Comparison of ENCODE assay signal across 1 cellular context in genomic region chr7:90236890-90237289, GRCh38.
TF ChIP-seq lines count a peak whose summit lies in the region.

No MANE protein-coding gene starts in this region.

TF ChIP-seq in SK-N-SH, 30 proteins besides CTCF, POLR2A, EP300 and RAD21 (continued from another document):
- no peak; the same call in 1 of the 2 replicates for TF ChIP-seq USF1 (IDR thresholded peaks at IDR 0.05; ENCODE audit: borderline replicate concordance, low read depth)
- TF ChIP-seq TCF12 (IDR thresholded peaks at IDR 0.05), result no peak
- TF ChIP-seq ZBTB33 (IDR thresholded peaks at IDR 0.05; ENCODE audit: borderline replicate concordance, low read depth), result no peak
- TF ChIP-seq RCOR1 (IDR thresholded peaks at IDR 0.05; ENCODE audit: low read length), result no peak
